Comparison of ENCODE assay signal across 28 cellular contexts in genomic region chr10:18117272-18117671, GRCh38. TPM values are rescaled to one million over a fixed set of nuclear protein-coding genes. Genes with fewer than 3 reads are reported as not detected.
"Had no signal": no experiment of that assay in that cellular context is flagged by ENCODE, and none has a peak within 500 bp of the region (broad histone marks: within the 10 kb centered on the region; RNA-seq: fewer than 3 reads in every experiment).

No MANE protein-coding gene starts in this region.

- H3K4me3 ChIP-seq: colonic mucosa, esophagus squamous epithelium, gastrocnemius medialis, heart right ventricle, left lung, lower lobe of right lung had no signal

- H3K9me3 ChIP-seq: colonic mucosa, esophagus squamous epithelium, gastrocnemius medialis had no signal

- FAIRE-seq: endometrium, kidney had no signal

- H3K27me3 ChIP-seq: colonic mucosa, esophagus squamous epithelium, gastrocnemius medialis, heart right ventricle, left lung had no signal

- H3K4me1 ChIP-seq: colonic mucosa, esophagus squamous epithelium, gastrocnemius medialis, heart right ventricle, left lung, lower lobe of right lung had no signal

- H3K36me3 ChIP-seq: colonic mucosa, esophagus squamous epithelium, gastrocnemius medialis, heart right ventricle, left lung, lower lobe of right lung had no signal

- ATAC-seq: effector memory CD8-positive, alpha-beta T cell; esophagus mucosa; gastrocnemius medialis; heart right ventricle; left lung; left ventricle myocardium superior; lower lobe of right lung had no signal

- H3K27ac ChIP-seq: colonic mucosa, epithelial cell of prostate, esophagus squamous epithelium, gastrocnemius medialis, heart right ventricle, left lung, lower lobe of right lung had no signal

- DNase-seq: cerebellar nuclear complex; colonic mucosa; cortex of kidney; effector CD8-positive, alpha-beta T cell; effector memory CD8-positive, alpha-beta T cell; endodermal cell; erythroblast; esophagus squamous epithelium; foreskin fibroblast; foreskin melanocyte; gastrocnemius medialis; glutamatergic neuron; head of caudate nucleus; heart right ventricle; hypothalamus; immature natural killer cell; islet precursor cell; kidney; kidney glomerular epithelial cell; left lung; left ventricle myocardium superior; lower lobe of right lung; mesenchymal stem cell had no signal

RNA-seq across cellular contexts. Expression of gene CACNB2, which starts 23.0 kb away (rescaled TPM):
- total RNA-seq: glomerular endothelial cell, lung microvascular endothelial cell had no signal
